In the genomic region with DNA sequence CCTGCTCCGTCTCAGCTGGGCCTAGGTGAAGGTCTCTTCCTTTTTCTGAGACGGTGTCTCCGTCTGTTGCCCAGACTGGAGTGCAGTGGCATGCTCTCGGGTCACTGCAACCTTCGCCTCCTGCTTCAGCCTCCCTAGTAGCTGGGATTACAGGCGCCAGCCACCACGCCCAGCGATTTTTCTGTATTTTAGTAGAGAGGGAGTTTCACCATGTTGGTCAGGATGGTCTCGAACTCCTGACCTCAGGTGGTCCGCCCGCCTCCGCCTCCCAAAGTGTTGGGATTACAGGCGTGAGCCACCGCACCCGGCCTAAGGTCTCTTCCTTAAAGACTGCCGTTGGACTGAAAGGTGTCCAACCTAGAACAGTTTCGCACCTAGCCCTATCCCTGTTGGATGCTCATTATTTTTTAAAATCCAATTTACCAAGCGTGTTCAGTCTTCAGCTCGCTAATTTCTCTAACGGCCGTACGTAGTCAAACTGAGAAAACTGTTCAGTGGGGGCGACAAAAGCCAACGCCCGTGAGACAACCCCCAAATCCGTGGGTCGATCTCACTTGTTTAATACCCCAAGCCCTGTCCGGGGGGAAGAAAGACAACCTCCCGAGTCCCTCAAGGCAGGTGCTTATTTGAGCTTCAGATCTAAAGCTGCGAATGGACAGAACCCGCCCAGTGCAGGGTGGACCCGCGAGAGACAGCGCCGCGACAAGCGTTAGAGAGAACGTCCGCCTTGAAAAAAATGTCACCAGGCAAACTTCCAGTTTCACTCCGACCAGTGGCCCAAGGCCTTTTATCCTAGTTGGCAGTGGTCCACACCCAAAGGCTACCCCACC, we compare ENCODE assay signal across 8 cellular contexts. TPM values are rescaled to one million over a fixed set of nuclear protein-coding genes. Genes with fewer than 3 reads are reported as not detected.
A peak's percentile ranks its signal among the peaks of the same experiment; 100 is the strongest.
DNase-seq lines count a peak whose midpoint lies in the region; ATAC-seq, FAIRE-seq and TF ChIP-seq lines count a peak whose summit lies in the region.

No MANE protein-coding gene starts in this region.

- no peak for FAIRE-seq in A549 (lab: Jason Lieb, UNC)

- CTCF ChIA-PET in A549 (lab: Yijun Ruan, JAX): interaction anchor here (0.7 to 3.5 kb wide), 12 partner anchors 8 to 190 kb away, joined by 3 to 19 read pairs (median 4); a partner anchor contains a TSS

- no peak for TF ChIP-seq EP300 in A549 (IDR thresholded peaks at IDR 0.05)

- H3K27me3 ChIP-seq in left ventricle myocardium inferior (ENCODE audit: low read depth): no peaks in the 10 kb centered on the region
- H3K27me3 ChIP-seq in spleen (replicated peaks in 1 of 7): no peaks in the 10 kb centered on the region

- 46% methylated on average over 40 of the region's 40 CpGs for WGBS in A549 (ENCODE audit: missing lambda C conversion rate)
- WGBS in spleen, 5 donors: 36 to 40% (median 38%) methylated on average over 40 of the region's 40 CpGs

- ATAC-seq in A549 (peak; percentile 47 to 62), GM21576 (IDR thresholded peaks at IDR 0.05; ENCODE audit: unreplicated experiment) (peak; percentile 13), HG03108 (IDR thresholded peaks at IDR 0.05; ENCODE audit: unreplicated experiment) (no peak)

- peaks cover 27% of the 10 kb centered on the region for H3K4me1 ChIP-seq in A549
- H3K4me1 ChIP-seq in left ventricle myocardium inferior: peaks cover 46% of the 10 kb centered on the region
- H3K4me1 ChIP-seq in spleen: peaks cover 12 to 46% (median 33%) of the 10 kb centered on the region in 6 donors

- TF ChIP-seq POLR2A in A549 (IDR thresholded peaks at IDR 0.05; ENCODE audit: low read length) (no peak), spleen (IDR thresholded peaks at IDR 0.05) (no peak)

- H3K9me3 ChIP-seq in A549 (no peaks in the 10 kb centered on the region), left ventricle myocardium inferior (replicated peaks) (no peaks in the 10 kb centered on the region), spleen (no peaks in the 10 kb centered on the region)

- intact Hi-C loops in left ventricle myocardium inferior (cut with micrococcal nuclease) (no loop called here), spleen (cut with DNase I; ENCODE audit: low total_unique reads) (no loop called here)

- POLR2A ChIA-PET in A549 (lab: Yijun Ruan, JAX): interaction anchor here (1.1 to 4.2 kb wide), 11 partner anchors 10 to 332 kb away, joined by 3 to 75 read pairs (median 4); a partner anchor contains a TSS

- TF ChIP-seq CTCF in A549 (IDR thresholded peaks at IDR 0.05): no peak
- TF ChIP-seq CTCF in VCaP (conservative IDR thresholded peaks at IDR 0.05): no peak
- TF ChIP-seq CTCF in left ventricle myocardium inferior (IDR thresholded peaks at IDR 0.05; ENCODE audit: borderline replicate concordance): no peak
- no peak for TF ChIP-seq CTCF in spleen (IDR thresholded peaks at IDR 0.05 in 8 of 11, conservative IDR thresholded peaks at IDR 0.05 in 3 of 11)

- H3K4me3 ChIP-seq in A549 (peak overlapping the region; percentile 64), left ventricle myocardium inferior (peak overlapping the region; percentile 100), spleen (peak overlapping the region; percentile 35 to 89 (median 74))

- no peaks in the 10 kb centered on the region for H3K36me3 ChIP-seq in left ventricle myocardium inferior
- no peaks in the 10 kb centered on the region for H3K36me3 ChIP-seq in spleen

- no peak; a peak in 1 of 5 replicates for TF ChIP-seq RAD21 in A549 (conservative IDR thresholded peaks at IDR 0.05 in 1 of 2, IDR thresholded peaks at IDR 0.05 in 1 of 2)

- peak overlapping the region; percentile 74 for H3K4me2 ChIP-seq in A549

- DNase-seq in A549 (ENCODE audit: low read depth in 1 of 2, low spot score in 1 of 2): no peak
- DNase-seq in left ventricle myocardium inferior: no peak
- peak; percentile 88 for DNase-seq in spleen
- DNase-seq in T1000 (lab: John Stamatoyannopoulos, UW): no peak
- no peak for DNase-seq in NCI-H2029 treated with DMSO at 0.1 percent for 48 hours (lab: John Stamatoyannopoulos, UW)

- peak overlapping the region; percentile 96 to 99 for H3K27ac ChIP-seq in A549
- H3K27ac ChIP-seq in VCaP: peak overlapping the region; percentile 99
- peak overlapping the region; percentile 95 for H3K27ac ChIP-seq in left ventricle myocardium inferior (replicated peaks)
- H3K27ac ChIP-seq in spleen: peak overlapping the region; percentile 92 to 99 (median 96)

TF ChIP-seq in A549, 52 proteins besides CTCF, POLR2A, EP300 and RAD21 (continues in another document):
- TF ChIP-seq HDAC2 (IDR thresholded peaks at IDR 0.05): no peak
- peak; percentile 30; the same call in 1 of the 2 replicates for TF ChIP-seq PHF8 (IDR thresholded peaks at IDR 0.05; ENCODE audit: borderline replicate concordance, low read depth)
- TF ChIP-seq NFE2L2 (conservative IDR thresholded peaks at IDR 0.05; ENCODE audit: low read length): no peak
- TF ChIP-seq, protein P1, sequence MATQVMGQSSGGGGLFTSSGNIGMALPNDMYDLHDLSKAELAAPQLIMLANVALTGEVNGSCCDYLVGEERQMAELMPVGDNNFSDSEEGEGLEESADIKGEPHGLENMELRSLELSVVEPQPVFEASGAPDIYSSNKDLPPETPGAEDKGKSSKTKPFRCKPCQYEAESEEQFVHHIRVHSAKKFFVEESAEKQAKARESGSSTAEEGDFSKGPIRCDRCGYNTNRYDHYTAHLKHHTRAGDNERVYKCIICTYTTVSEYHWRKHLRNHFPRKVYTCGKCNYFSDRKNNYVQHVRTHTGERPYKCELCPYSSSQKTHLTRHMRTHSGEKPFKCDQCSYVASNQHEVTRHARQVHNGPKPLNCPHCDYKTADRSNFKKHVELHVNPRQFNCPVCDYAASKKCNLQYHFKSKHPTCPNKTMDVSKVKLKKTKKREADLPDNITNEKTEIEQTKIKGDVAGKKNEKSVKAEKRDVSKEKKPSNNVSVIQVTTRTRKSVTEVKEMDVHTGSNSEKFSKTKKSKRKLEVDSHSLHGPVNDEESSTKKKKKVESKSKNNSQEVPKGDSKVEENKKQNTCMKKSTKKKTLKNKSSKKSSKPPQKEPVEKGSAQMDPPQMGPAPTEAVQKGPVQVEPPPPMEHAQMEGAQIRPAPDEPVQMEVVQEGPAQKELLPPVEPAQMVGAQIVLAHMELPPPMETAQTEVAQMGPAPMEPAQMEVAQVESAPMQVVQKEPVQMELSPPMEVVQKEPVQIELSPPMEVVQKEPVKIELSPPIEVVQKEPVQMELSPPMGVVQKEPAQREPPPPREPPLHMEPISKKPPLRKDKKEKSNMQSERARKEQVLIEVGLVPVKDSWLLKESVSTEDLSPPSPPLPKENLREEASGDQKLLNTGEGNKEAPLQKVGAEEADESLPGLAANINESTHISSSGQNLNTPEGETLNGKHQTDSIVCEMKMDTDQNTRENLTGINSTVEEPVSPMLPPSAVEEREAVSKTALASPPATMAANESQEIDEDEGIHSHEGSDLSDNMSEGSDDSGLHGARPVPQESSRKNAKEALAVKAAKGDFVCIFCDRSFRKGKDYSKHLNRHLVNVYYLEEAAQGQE (IDR thresholded peaks at IDR 0.05): 0 out of 2 replicates have a peak, but pooled peaks have one; percentile 22
- TF ChIP-seq SMC3 (IDR thresholded peaks at IDR 0.05): no peak
- TF ChIP-seq, protein P2, sequence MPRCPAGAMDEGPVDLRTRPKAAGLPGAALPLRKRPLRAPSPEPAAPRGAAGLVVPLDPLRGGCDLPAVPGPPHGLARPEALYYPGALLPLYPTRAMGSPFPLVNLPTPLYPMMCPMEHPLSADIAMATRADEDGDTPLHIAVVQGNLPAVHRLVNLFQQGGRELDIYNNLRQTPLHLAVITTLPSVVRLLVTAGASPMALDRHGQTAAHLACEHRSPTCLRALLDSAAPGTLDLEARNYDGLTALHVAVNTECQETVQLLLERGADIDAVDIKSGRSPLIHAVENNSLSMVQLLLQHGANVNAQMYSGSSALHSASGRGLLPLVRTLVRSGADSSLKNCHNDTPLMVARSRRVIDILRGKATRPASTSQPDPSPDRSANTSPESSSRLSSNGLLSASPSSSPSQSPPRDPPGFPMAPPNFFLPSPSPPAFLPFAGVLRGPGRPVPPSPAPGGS (IDR thresholded peaks at IDR 0.05): peak; percentile 74; the same call in 1 of the 3 replicates

RNA-seq across cellular contexts. Expression of a gene that starts 1.0 kb away (rescaled TPM):
- polyA plus RNA-seq in A549 (2011; rRNA removed): 40.1 and 44.0 TPM in 2 replicates
- 12.9 and 16.7 TPM in 2 replicates for polyA plus RNA-seq in A549 (2012; cell fraction: cytosol; rRNA removed)
- polyA plus RNA-seq in A549 (2012; cell fraction: nucleus; rRNA removed): 9.8 and 13.5 TPM in 2 replicates
- polyA plus RNA-seq in A549 (2017; fragmentation: RNase III; extraction: RNeasy Plus Mini Kit Qiagen cat#74134 plus additional on column Dnase treatment): 28.0 to 30.2 TPM (median 28.8 TPM) in 3 replicates
- polyA minus RNA-seq in A549 (2011; rRNA and poly(A)+ RNA removed): 27.1 and 27.9 TPM in 2 replicates
- total RNA-seq in left ventricle myocardium inferior: 22.9 TPM
- total RNA-seq in spleen: 10 to 100 TPM; 28.6 to 45.0 (median 33.4) TPM
- 10 to 100 TPM in 1 of 3 donors, 1 to 10 TPM in 2; 9.3 to 12.4 (median 9.7) TPM for polyA plus RNA-seq in spleen

RNA-seq across cellular contexts. Expression of a gene that starts 25.9 kb away (rescaled TPM):
- polyA plus RNA-seq in A549 (2011; rRNA removed): 16.8 and 34.1 TPM in 2 replicates
- 17.7 and 20.8 TPM in 2 replicates for polyA plus RNA-seq in A549 (2012; cell fraction: cytosol; rRNA removed)
- polyA plus RNA-seq in A549 (2012; cell fraction: nucleus; rRNA removed): 18.3 and 27.6 TPM in 2 replicates
- 20.8 to 24.7 TPM (median 22.3 TPM) in 3 replicates for polyA plus RNA-seq in A549 (2017; fragmentation: RNase III; extraction: RNeasy Plus Mini Kit Qiagen cat#74134 plus additional on column Dnase treatment)
- polyA minus RNA-seq in A549 (2011; rRNA and poly(A)+ RNA removed): 31.4 and 49.5 TPM in 2 replicates
- 6.9 TPM for total RNA-seq in left ventricle myocardium inferior
- 100 to 1,000 TPM in 2 of 7 donors, 10 to 100 TPM in 5; 69.8 to 146 (median 90.9) TPM for total RNA-seq in spleen
- 10 to 100 TPM; 38.8 to 53.3 (median 41.1) TPM for polyA plus RNA-seq in spleen

RNA-seq across cellular contexts. Expression of a gene that starts 27.4 kb away (rescaled TPM):
- polyA plus RNA-seq in A549 (2011; rRNA removed) (34.8 and 36.8 TPM in 2 replicates), A549 (2017; fragmentation: RNase III; extraction: RNeasy Plus Mini Kit Qiagen cat#74134 plus additional on column Dnase treatment) (52.3 to 54.9 TPM (median 53.2 TPM) in 3 replicates), spleen (10 to 100 TPM; 68.4 to 79.3 (median 73.9) TPM)
- polyA plus RNA-seq in A549 (2012; cell fraction: cytosol; rRNA removed): 62.4 and 68.2 TPM in 2 replicates
- 96.5 and 116 TPM in 2 replicates for polyA plus RNA-seq in A549 (2012; cell fraction: nucleus; rRNA removed)
- polyA minus RNA-seq in A549 (2011; rRNA and poly(A)+ RNA removed): 43.0 and 44.9 TPM in 2 replicates
- total RNA-seq in left ventricle myocardium inferior (120 TPM), spleen (100 to 1,000 TPM in 2 of 7 donors, 10 to 100 TPM in 5; 77.5 to 120 (median 88.0) TPM)
